29 cellular contexts compared by ENCODE assay signal in genomic region chr18:37535968-37536367, GRCh38. TPM values are rescaled to one million over a fixed set of nuclear protein-coding genes. Genes with fewer than 3 reads are reported as not detected.
DNase-seq lines count a peak whose midpoint lies in the region; ATAC-seq and TF ChIP-seq lines count a peak whose summit lies in the region.
"Had no signal": no experiment of that assay in that cellular context is flagged by ENCODE, and none has a peak within 500 bp of the region (broad histone marks: within the 10 kb centered on the region; RNA-seq: fewer than 3 reads in every experiment).

No MANE protein-coding gene starts in this region.

- H3K4me1 ChIP-seq in left lung: no peaks in the 10 kb centered on the region
- H3K4me1 ChIP-seq: colonic mucosa, prostate gland, SJCRH30, thyroid gland had no signal

- no peak overlapping the region for H3K4me3 ChIP-seq in left lung
- H3K4me3 ChIP-seq: colonic mucosa, prostate gland, SJCRH30, thyroid gland had no signal

- H3K27me3 ChIP-seq in left lung: peaks cover 11 to 65% of the 10 kb centered on the region in 2 donors
- H3K27me3 ChIP-seq: colonic mucosa, SJCRH30, thyroid gland had no signal

- ATAC-seq in left lung: peak; percentile 31
- no peak for ATAC-seq in HG03039 (IDR thresholded peaks at IDR 0.05; ENCODE audit: unreplicated experiment)
- ATAC-seq in HG03442 (IDR thresholded peaks at IDR 0.05; ENCODE audit: unreplicated experiment): no peak
- ATAC-seq: activated CD4-positive, CD25-positive, alpha-beta regulatory T cell treated with anti-CD3 and anti-CD28 coated beads, Interleukin-2, amount 50 U/mL, for 24 hours; activated CD8-positive, alpha-beta T cell treated with anti-CD3 and anti-CD28 coated beads for 36 hours; activated naive CD4-positive, alpha-beta T cell treated with anti-CD3 and anti-CD28 coated beads, Interleukin-2, amount 50 U/mL, for 72 hours; esophagus mucosa; left lobe of liver; Panc1 had no signal

- TF ChIP-seq CTCF in left lung (IDR thresholded peaks at IDR 0.05): no peak

- intact Hi-C loops in left lung (cut with DNase I): loop anchor here in 1 of 2 donors (5.0 to 10.0 kb wide), 2 partner anchors 91 to 149 kb away; no protein-coding TSS in a partner anchor

- no peaks in the 10 kb centered on the region for H3K36me3 ChIP-seq in left lung
- H3K36me3 ChIP-seq: colonic mucosa, prostate gland, SJCRH30, thyroid gland had no signal

- H3K9me3 ChIP-seq in left lung: no peaks in the 10 kb centered on the region
- H3K9me3 ChIP-seq: colonic mucosa, prostate gland, SJCRH30, thyroid gland had no signal

- H3K27ac ChIP-seq in left lung: no peak overlapping the region
- H3K27ac ChIP-seq: colonic mucosa, prostate gland, SJCRH30, thyroid gland had no signal

- DNase-seq in AG08395 (ENCODE audit: low spot score) (peak; percentile 57), GM04504 (ENCODE audit: low read depth) (peak; percentile 4), RPMI7951 (ENCODE audit: low read depth) (peak; percentile 26), left lung (no peak), SHP77 treated with DMSO at 0.1 percent for 48 hours (lab: John Stamatoyannopoulos, UW) (no peak)
- DNase-seq in stimulated activated CD4-positive, alpha-beta T cell treated with anti-CD3 and anti-CD28 coated beads, Interleukin-2, amount 100 ng/mL, for 48 hours: no peak
- DNase-seq: activated CD8-positive, alpha-beta T cell treated with anti-CD3 and anti-CD28 coated beads for 36 hours; anterior cingulate cortex; colonic mucosa; H7; MM.1S; naive B cell; NCI-H2029 treated with DMSO at 0.1 percent for 48 hours; NCI-H510A; NK-92 treated with Interleukin-12 subunit alpha and Interleukin-12 subunit beta, amount 100 ng/mL, for 24 hours; stimulated activated naive CD4-positive, alpha-beta T cell treated with Interleukin-2 at 50 U/mL for 16 hours; thyroid gland had no signal

RNA-seq across cellular contexts. Expression of gene CELF4, which starts 29.6 kb away (rescaled TPM):
- not detected in 2 replicates for total RNA-seq in RPMI7951 (2014; rRNA removed; shearing (Covaris generic))
- total RNA-seq in left lung: 1 to 10 TPM; 1.1 to 2.1 TPM
- total RNA-seq: A673; activated CD8-positive, alpha-beta T cell treated with anti-CD3 and anti-CD28 coated beads for 36 hours; activated naive CD4-positive, alpha-beta T cell treated with anti-CD3 and anti-CD28 coated beads, Interleukin-2, amount 50 U/mL, for 72 hours; bronchial epithelial cell; esophagus mucosa; HT1080; left lobe of liver; SJCRH30 had no signal

Comparison
In these comparisons a context has a peak if more than half of its experiments do, and no peak if none do; other contexts are left out.
1. DNase-seq: peak in AG08395 (single experiment), GM04504 (single experiment) and RPMI7951 (single experiment); none in left lung (0 of 2), SHP77 treated with DMSO at 0.1 percent for 48 hours (single experiment) and stimulated activated CD4-positive, alpha-beta T cell treated with anti-CD3 and anti-CD28 coated beads, Interleukin-2, amount 100 ng/mL, for 48 hours (0 of 2).